Comparison of ENCODE assay signal across 2 cellular contexts in the genomic region with DNA sequence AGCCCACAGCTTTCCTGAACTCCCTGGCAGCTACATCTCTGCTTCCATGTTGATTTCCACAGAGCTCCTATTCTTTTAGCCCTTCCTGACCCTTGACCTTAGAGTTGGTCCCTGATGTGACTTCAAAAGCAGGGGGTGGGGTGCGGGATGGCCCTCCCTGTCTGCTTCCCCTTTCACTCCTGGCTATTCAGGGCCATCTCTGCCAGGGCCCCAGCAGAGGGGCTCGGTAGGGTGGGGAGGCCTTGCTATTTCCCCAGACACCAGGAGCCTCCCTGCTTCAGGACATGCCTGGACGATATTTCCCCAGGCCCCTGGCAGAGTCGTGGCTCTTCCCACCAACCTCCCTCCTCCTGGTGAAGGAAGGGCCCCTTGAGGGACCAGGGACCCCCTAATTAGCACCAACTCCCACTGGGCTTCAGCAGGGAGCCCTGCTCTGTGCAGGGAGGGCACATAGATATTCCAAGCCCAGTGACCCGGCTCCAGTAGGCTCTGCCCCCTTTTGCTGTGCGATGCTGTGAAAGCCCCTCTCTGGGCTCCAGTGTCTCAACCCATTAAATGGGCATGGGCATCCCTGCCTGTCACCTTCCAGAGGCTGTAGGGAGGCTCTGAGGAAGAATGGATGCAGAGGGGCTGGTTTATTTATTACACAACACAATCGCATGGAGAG.
TF ChIP-seq lines count a peak whose summit lies in the region.

No MANE protein-coding gene starts in this region.

TF ChIP-seq in HepG2, 621 proteins besides CTCF, POLR2A, EP300 and RAD21 (continues in another document):
- TF ChIP-seq, protein P1, sequence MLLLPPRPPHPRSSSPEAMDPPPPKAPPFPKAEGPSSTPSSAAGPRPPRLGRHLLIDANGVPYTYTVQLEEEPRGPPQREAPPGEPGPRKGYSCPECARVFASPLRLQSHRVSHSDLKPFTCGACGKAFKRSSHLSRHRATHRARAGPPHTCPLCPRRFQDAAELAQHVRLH (CRISPR knock-in tag; IDR thresholded peaks at IDR 0.05; ENCODE audit: borderline replicate concordance, low read depth), result no peak
- TF ChIP-seq, protein P2, sequence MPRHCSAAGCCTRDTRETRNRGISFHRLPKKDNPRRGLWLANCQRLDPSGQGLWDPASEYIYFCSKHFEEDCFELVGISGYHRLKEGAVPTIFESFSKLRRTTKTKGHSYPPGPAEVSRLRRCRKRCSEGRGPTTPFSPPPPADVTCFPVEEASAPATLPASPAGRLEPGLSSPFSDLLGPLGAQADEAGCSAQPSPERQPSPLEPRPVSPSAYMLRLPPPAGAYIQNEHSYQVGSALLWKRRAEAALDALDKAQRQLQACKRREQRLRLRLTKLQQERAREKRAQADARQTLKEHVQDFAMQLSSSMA (CRISPR knock-in tag; IDR thresholded peaks at IDR 0.05), result no peak
- TF ChIP-seq DPF2 (CRISPR knock-in tag; IDR thresholded peaks at IDR 0.05; ENCODE audit: borderline replicate concordance, low read depth) (peak; percentile 32; the same call in 1 of the 2 replicates), ZSCAN25 (CRISPR knock-in tag; IDR thresholded peaks at IDR 0.05) (0 out of 2 replicates have a peak, but pooled peaks have one; percentile 40), ZNF17 (CRISPR knock-in tag; IDR thresholded peaks at IDR 0.05) (no peak), SRSF1 (optimal IDR thresholded peaks at IDR 0.05; ENCODE audit: low read depth, low read length) (no peak), NONO (IDR thresholded peaks at IDR 0.05) (no peak), NONO (CRISPR knock-in tag; conservative IDR thresholded peaks at IDR 0.05) (0 out of 2 replicates have a peak, but pooled peaks have one; percentile 40), DNMT1 (CRISPR knock-in tag; IDR thresholded peaks at IDR 0.05) (no peak), ZNF143 (CRISPR knock-in tag; IDR thresholded peaks at IDR 0.05) (peak; percentile 20; the same call in 1 of the 2 replicates), SMAD1 (CRISPR knock-in tag; IDR thresholded peaks at IDR 0.05; ENCODE audit: borderline replicate concordance, low read depth) (no peak), KLF16 (CRISPR knock-in tag; IDR thresholded peaks at IDR 0.05) (no peak), ZBTB38 (CRISPR knock-in tag; IDR thresholded peaks at IDR 0.05) (no peak), NR2F6 (IDR thresholded peaks at IDR 0.05) (peak; percentile 98), NR2F6 (CRISPR knock-in tag; IDR thresholded peaks at IDR 0.05) (peak; percentile 98), CENPT (CRISPR knock-in tag; IDR thresholded peaks at IDR 0.05; ENCODE audit: low read depth) (no peak), SIX1 (CRISPR knock-in tag; IDR thresholded peaks at IDR 0.05; ENCODE audit: borderline replicate concordance) (no peak), SNRNP70 (IDR thresholded peaks at IDR 0.05; ENCODE audit: low read depth, low read length) (no peak)
- TF ChIP-seq, protein P3, sequence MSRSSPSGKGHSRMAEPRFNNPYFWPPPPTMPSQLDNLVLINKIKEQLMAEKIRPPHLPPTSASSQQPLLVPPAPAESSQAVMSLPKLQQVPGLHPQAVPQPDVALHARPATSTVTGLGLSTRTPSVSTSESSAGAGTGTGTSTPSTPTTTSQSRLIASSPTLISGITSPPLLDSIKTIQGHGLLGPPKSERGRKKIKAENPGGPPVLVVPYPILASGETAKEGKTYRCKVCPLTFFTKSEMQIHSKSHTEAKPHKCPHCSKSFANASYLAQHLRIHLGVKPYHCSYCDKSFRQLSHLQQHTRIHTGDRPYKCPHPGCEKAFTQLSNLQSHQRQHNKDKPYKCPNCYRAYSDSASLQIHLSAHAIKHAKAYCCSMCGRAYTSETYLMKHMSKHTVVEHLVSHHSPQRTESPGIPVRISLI (CRISPR knock-in tag; IDR thresholded peaks at IDR 0.05; ENCODE audit: borderline replicate concordance), result no peak
- TF ChIP-seq, protein P4, sequence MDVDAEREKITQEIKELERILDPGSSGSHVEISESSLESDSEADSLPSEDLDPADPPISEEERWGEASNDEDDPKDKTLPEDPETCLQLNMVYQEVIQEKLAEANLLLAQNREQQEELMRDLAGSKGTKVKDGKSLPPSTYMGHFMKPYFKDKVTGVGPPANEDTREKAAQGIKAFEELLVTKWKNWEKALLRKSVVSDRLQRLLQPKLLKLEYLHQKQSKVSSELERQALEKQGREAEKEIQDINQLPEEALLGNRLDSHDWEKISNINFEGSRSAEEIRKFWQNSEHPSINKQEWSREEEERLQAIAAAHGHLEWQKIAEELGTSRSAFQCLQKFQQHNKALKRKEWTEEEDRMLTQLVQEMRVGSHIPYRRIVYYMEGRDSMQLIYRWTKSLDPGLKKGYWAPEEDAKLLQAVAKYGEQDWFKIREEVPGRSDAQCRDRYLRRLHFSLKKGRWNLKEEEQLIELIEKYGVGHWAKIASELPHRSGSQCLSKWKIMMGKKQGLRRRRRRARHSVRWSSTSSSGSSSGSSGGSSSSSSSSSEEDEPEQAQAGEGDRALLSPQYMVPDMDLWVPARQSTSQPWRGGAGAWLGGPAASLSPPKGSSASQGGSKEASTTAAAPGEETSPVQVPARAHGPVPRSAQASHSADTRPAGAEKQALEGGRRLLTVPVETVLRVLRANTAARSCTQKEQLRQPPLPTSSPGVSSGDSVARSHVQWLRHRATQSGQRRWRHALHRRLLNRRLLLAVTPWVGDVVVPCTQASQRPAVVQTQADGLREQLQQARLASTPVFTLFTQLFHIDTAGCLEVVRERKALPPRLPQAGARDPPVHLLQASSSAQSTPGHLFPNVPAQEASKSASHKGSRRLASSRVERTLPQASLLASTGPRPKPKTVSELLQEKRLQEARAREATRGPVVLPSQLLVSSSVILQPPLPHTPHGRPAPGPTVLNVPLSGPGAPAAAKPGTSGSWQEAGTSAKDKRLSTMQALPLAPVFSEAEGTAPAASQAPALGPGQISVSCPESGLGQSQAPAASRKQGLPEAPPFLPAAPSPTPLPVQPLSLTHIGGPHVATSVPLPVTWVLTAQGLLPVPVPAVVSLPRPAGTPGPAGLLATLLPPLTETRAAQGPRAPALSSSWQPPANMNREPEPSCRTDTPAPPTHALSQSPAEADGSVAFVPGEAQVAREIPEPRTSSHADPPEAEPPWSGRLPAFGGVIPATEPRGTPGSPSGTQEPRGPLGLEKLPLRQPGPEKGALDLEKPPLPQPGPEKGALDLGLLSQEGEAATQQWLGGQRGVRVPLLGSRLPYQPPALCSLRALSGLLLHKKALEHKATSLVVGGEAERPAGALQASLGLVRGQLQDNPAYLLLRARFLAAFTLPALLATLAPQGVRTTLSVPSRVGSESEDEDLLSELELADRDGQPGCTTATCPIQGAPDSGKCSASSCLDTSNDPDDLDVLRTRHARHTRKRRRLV (CRISPR knock-in tag; IDR thresholded peaks at IDR 0.05), result no peak
- TF ChIP-seq, protein P5, sequence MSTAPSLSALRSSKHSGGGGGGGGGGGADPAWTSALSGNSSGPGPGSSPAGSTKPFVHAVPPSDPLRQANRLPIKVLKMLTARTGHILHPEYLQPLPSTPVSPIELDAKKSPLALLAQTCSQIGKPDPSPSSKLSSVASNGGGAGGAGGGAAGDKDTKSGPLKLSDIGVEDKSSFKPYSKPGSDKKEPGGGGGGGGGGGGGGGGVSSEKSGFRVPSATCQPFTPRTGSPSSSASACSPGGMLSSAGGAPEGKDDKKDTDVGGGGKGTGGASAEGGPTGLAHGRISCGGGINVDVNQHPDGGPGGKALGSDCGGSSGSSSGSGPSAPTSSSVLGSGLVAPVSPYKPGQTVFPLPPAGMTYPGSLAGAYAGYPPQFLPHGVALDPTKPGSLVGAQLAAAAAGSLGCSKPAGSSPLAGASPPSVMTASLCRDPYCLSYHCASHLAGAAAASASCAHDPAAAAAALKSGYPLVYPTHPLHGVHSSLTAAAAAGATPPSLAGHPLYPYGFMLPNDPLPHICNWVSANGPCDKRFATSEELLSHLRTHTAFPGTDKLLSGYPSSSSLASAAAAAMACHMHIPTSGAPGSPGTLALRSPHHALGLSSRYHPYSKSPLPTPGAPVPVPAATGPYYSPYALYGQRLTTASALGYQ (CRISPR knock-in tag; IDR thresholded peaks at IDR 0.05), result peak; percentile 66; the same call in 1 of the 2 replicates

TF ChIP-seq in K562, 482 proteins besides CTCF, POLR2A, EP300 and RAD21:
- 0 out of 2 replicates have a peak, but pooled peaks have one; percentile 14 for TF ChIP-seq GABPA (tag; conservative IDR thresholded peaks at IDR 0.05; ENCODE audit: low read depth)
- TF ChIP-seq SREBF2 (CRISPR knock-in tag; IDR thresholded peaks at IDR 0.05), result no peak
- no peak for TF ChIP-seq CREB1 (IDR thresholded peaks at IDR 0.05)
- TF ChIP-seq CREB1 (CRISPR knock-in tag; IDR thresholded peaks at IDR 0.05), result 0 out of 2 replicates have a peak, but pooled peaks have one; percentile 31
- TF ChIP-seq NR2C2 (CRISPR knock-in tag; IDR thresholded peaks at IDR 0.05), result no peak
- TF ChIP-seq NR2C2 (tag; IDR thresholded peaks at IDR 0.05), result peak; percentile 63; the same call in 1 of the 2 replicates
- TF ChIP-seq DMBX1 (CRISPR knock-in tag; IDR thresholded peaks at IDR 0.05; ENCODE audit: borderline replicate concordance), result 0 out of 2 replicates have a peak, but pooled peaks have one; percentile 13
- TF ChIP-seq ERF (CRISPR knock-in tag; IDR thresholded peaks at IDR 0.05), result no peak
- TF ChIP-seq NR2C1 (IDR thresholded peaks at IDR 0.05), result peak; percentile 83
- peak; percentile 82 for TF ChIP-seq NR2C1 (tag; IDR thresholded peaks at IDR 0.05)
- no peak for TF ChIP-seq ZC3H8 (IDR thresholded peaks at IDR 0.05)
- 0 out of 2 replicates have a peak, but pooled peaks have one; percentile 7 for TF ChIP-seq CEBPB (tag; IDR thresholded peaks at IDR 0.05)
- TF ChIP-seq, protein P6, sequence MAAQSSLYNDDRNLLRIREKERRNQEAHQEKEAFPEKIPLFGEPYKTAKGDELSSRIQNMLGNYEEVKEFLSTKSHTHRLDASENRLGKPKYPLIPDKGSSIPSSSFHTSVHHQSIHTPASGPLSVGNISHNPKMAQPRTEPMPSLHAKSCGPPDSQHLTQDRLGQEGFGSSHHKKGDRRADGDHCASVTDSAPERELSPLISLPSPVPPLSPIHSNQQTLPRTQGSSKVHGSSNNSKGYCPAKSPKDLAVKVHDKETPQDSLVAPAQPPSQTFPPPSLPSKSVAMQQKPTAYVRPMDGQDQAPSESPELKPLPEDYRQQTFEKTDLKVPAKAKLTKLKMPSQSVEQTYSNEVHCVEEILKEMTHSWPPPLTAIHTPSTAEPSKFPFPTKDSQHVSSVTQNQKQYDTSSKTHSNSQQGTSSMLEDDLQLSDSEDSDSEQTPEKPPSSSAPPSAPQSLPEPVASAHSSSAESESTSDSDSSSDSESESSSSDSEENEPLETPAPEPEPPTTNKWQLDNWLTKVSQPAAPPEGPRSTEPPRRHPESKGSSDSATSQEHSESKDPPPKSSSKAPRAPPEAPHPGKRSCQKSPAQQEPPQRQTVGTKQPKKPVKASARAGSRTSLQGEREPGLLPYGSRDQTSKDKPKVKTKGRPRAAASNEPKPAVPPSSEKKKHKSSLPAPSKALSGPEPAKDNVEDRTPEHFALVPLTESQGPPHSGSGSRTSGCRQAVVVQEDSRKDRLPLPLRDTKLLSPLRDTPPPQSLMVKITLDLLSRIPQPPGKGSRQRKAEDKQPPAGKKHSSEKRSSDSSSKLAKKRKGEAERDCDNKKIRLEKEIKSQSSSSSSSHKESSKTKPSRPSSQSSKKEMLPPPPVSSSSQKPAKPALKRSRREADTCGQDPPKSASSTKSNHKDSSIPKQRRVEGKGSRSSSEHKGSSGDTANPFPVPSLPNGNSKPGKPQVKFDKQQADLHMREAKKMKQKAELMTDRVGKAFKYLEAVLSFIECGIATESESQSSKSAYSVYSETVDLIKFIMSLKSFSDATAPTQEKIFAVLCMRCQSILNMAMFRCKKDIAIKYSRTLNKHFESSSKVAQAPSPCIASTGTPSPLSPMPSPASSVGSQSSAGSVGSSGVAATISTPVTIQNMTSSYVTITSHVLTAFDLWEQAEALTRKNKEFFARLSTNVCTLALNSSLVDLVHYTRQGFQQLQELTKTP (IDR thresholded peaks at IDR 0.05; ENCODE audit: low read depth in 1 of 2, partially characterized antibody in 2 of 2), result no peak
- no peak for TF ChIP-seq NR4A1 (CRISPR knock-in tag; IDR thresholded peaks at IDR 0.05)
- 0 out of 2 replicates have a peak, but pooled peaks have one; percentile 18 for TF ChIP-seq NR4A1 (tag; IDR thresholded peaks at IDR 0.05)
- TF ChIP-seq SMAD4 (CRISPR knock-in tag; conservative IDR thresholded peaks at IDR 0.05), result 0 out of 2 replicates have a peak, but pooled peaks have one; percentile 27
- TF ChIP-seq, protein P7, sequence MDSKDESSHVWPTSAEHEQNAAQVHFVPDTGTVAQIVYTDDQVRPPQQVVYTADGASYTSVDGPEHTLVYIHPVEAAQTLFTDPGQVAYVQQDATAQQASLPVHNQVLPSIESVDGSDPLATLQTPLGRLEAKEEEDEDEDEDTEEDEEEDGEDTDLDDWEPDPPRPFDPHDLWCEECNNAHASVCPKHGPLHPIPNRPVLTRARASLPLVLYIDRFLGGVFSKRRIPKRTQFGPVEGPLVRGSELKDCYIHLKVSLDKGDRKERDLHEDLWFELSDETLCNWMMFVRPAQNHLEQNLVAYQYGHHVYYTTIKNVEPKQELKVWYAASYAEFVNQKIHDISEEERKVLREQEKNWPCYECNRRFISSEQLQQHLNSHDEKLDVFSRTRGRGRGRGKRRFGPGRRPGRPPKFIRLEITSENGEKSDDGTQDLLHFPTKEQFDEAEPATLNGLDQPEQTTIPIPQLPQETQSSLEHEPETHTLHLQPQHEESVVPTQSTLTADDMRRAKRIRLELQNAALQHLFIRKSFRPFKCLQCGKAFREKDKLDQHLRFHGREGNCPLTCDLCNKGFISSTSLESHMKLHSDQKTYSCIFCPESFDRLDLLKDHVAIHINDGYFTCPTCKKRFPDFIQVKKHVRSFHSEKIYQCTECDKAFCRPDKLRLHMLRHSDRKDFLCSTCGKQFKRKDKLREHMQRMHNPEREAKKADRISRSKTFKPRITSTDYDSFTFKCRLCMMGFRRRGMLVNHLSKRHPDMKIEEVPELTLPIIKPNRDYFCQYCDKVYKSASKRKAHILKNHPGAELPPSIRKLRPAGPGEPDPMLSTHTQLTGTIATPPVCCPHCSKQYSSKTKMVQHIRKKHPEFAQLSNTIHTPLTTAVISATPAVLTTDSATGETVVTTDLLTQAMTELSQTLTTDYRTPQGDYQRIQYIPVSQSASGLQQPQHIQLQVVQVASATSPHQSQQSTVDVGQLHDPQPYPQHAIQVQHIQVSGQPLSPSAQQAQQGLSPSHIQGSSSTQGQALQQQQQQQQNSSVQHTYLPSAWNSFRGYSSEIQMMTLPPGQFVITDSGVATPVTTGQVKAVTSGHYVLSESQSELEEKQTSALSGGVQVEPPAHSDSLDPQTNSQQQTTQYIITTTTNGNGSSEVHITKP (IDR thresholded peaks at IDR 0.05; ENCODE audit: partially characterized antibody), result peak; percentile 21
